ENCODE assay signal across 1 cellular context in the genomic region with DNA sequence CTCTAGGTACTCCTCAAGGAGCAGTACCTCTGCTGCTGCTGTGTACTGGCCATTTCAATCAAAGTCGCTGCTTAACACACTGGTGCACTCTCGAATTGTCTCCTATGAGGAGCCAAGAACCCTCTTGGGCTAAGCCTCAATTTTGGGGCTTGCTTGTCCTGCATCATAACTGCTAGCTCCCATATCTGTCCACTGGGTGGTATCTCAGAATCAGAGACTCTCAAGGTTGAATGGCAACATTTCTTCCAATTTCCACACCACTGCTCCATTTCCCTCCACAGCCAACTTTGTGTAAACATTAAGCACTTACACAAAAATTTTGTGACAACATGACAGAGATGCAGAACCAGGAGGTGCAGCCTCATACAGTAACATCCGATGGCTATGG.
TF ChIP-seq lines count a peak whose summit lies in the region.

No MANE protein-coding gene starts in this region.

TF ChIP-seq in H1, 55 proteins besides CTCF, POLR2A, EP300 and RAD21 (continued from another document):
- no peak for TF ChIP-seq YY1 (IDR thresholded peaks at IDR 0.05; ENCODE audit: low read depth, low read length)
- no peak for TF ChIP-seq SP4 (IDR thresholded peaks at IDR 0.05; ENCODE audit: low read length)
- no peak for TF ChIP-seq FOSL1 (IDR thresholded peaks at IDR 0.05; ENCODE audit: insufficient read depth, low read depth, low read length)
- TF ChIP-seq, protein P1, sequence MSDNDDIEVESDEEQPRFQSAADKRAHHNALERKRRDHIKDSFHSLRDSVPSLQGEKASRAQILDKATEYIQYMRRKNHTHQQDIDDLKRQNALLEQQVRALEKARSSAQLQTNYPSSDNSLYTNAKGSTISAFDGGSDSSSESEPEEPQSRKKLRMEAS (IDR thresholded peaks at IDR 0.05), result no peak
- no peak for TF ChIP-seq KDM4A (IDR thresholded peaks at IDR 0.05; ENCODE audit: low read depth, low read length, severe bottlenecking)
- TF ChIP-seq MAFK (IDR thresholded peaks at IDR 0.05; ENCODE audit: low read depth, low read length), result no peak
- TF ChIP-seq HDAC2 (IDR thresholded peaks at IDR 0.05; ENCODE audit: borderline replicate concordance in 1 of 2, low read depth in 2 of 2, low read length in 2 of 2), result no peak
- TF ChIP-seq BCL11A (IDR thresholded peaks at IDR 0.05; ENCODE audit: low read depth in 2 of 2, low read length in 2 of 2), result no peak
